ENCODE assay signal across 8 cellular contexts in genomic region chr2:56185101-56185581, GRCh38. TPM values are rescaled to one million over a fixed set of nuclear protein-coding genes. Genes with fewer than 3 reads are reported as not detected.
DNase-seq lines count a peak whose midpoint lies in the region; ATAC-seq and TF ChIP-seq lines count a peak whose summit lies in the region.

No MANE protein-coding gene starts in this region.

- DNase-seq in KBM-7 (peak; percentile 9), cerebellar cortex (ENCODE audit: low spot score) (peak; percentile 27), lower leg skin (ENCODE audit: low spot score in 2 of 2) (peak in 1 of 2 donors; percentile 89), transverse colon (no peak), SJCRH30 (no peak)

- TF ChIP-seq CTCF in C4-2B (conservative IDR thresholded peaks at IDR 0.05) (no peak), lower leg skin (IDR thresholded peaks at IDR 0.05) (no peak), transverse colon (IDR thresholded peaks at IDR 0.05) (no peak)

- intact Hi-C loops in lower leg skin (cut with DNase I; ENCODE audit: low total_unique reads) = loop anchor here (10.0 kb wide), 1 partner anchor 1330 kb away; no protein-coding TSS in a partner anchor
- intact Hi-C loops in transverse colon (cut with DNase I; ENCODE audit: low total_unique reads) = no loop called here

- in situ Hi-C loops in KBM-7 (cut with MboI; ENCODE audit: low pct_unique_long_range_greater_than_20kb, low sequenced_read_pairs) = no loop called here
- in situ Hi-C loops in transverse colon (cut with MboI; ENCODE audit: low pct_ligation_motif_present in 1 of 4, low pct_unique_long_range_greater_than_20kb in 1 of 4, low sequenced_read_pairs in 3 of 4) = loop anchor here in 3 of 4 donors (10.0 to 25.0 kb wide), 3 partner anchors 552 to 1327 kb away; no protein-coding TSS in a partner anchor

- no peak for TF ChIP-seq EP300 in transverse colon (IDR thresholded peaks at IDR 0.05; ENCODE audit: low read depth)

- TF ChIP-seq POLR2A in lower leg skin (IDR thresholded peaks at IDR 0.05) = no peak
- TF ChIP-seq POLR2A in transverse colon (IDR thresholded peaks at IDR 0.05) = no peak

- H3K9me3 ChIP-seq in transverse colon (no peaks in the 10 kb centered on the region), SJCRH30 (replicated peaks) (no peaks in the 10 kb centered on the region)

- H3K27ac ChIP-seq in C4-2B (peak overlapping the region; percentile 82), transverse colon (peak overlapping the region in 3 of 4 donors; percentile 1 to 41 (median 41)), SJCRH30 (no peak overlapping the region)

- H3K27me3 ChIP-seq in transverse colon (peaks cover 69% of the 10 kb centered on the region), SJCRH30 (peaks cover 32% of the 10 kb centered on the region)

- WGBS in lower leg skin, 2 donors = 0 to 1% methylated on average over 21 to 24 of the region's 24 CpGs
- WGBS in transverse colon (ENCODE audit: low coverage in 1 of 2), 2 donors = 0% methylated on average over 4 to 17 of the region's 24 CpGs

- peak overlapping the region; percentile 63 for H3K4me3 ChIP-seq in lower leg skin (ENCODE audit: low read depth, poor library complexity, severe bottlenecking)
- peak overlapping the region; percentile 8 to 72 (median 40) for H3K4me3 ChIP-seq in transverse colon
- H3K4me3 ChIP-seq in SJCRH30 = no peak overlapping the region

- H3K36me3 ChIP-seq in transverse colon (no peaks in the 10 kb centered on the region), SJCRH30 (no peaks in the 10 kb centered on the region)

- no peak for ATAC-seq in GM21825 (IDR thresholded peaks at IDR 0.05; ENCODE audit: unreplicated experiment)
- no peak for ATAC-seq in HG03342 (IDR thresholded peaks at IDR 0.05; ENCODE audit: unreplicated experiment)

- H3K4me1 ChIP-seq in transverse colon (peaks cover 6 to 25% (median 20%) of the 10 kb centered on the region in 4 donors), SJCRH30 (no peaks in the 10 kb centered on the region)

RNA-seq across cellular contexts. Expression of gene CCDC85A, which starts 1.4 kb away (rescaled TPM):
- 1 to 10 TPM; 2.7 to 3.7 (median 3.6) TPM for total RNA-seq in lower leg skin
- 1 to 10 TPM in 2 of 4 donors, under 1 TPM in 2; 0.20 to 1.1 (median 0.92) TPM for total RNA-seq in transverse colon
- total RNA-seq in SJCRH30 (2014; rRNA removed; shearing (Covaris generic)) = not detected in 2 replicates

Comparison
In these comparisons a context has a peak if more than half of its experiments do, and no peak if none do; other contexts are left out.
1. DNase-seq: peak in KBM-7 (single experiment) and cerebellar cortex (single experiment); none in transverse colon (single experiment) and SJCRH30 (0 of 2).